Comparison of ENCODE assay signal across 21 cellular contexts in genomic region chr19:18712981-18713380, GRCh38. TPM values are rescaled to one million over a fixed set of nuclear protein-coding genes. Genes with fewer than 3 reads are reported as not detected.
DNase-seq lines count a peak whose midpoint lies in the region; TF ChIP-seq lines count a peak whose summit lies in the region.
"Had no signal": no experiment of that assay in that cellular context is flagged by ENCODE, and none has a peak within 500 bp of the region (broad histone marks: within the 10 kb centered on the region; RNA-seq: fewer than 3 reads in every experiment).

No MANE protein-coding gene starts in this region.

- TF ChIP-seq CTCF in fibroblast of villous mesenchyme (IDR thresholded peaks at IDR 0.05; ENCODE audit: insufficient read depth, low read depth, low read length) (no peak), mesothelial cell of epicardium (IDR thresholded peaks at IDR 0.05; ENCODE audit: unreplicated experiment) (no peak)

- no peak overlapping the region for H3K4me3 ChIP-seq in fibroblast of villous mesenchyme (ENCODE audit: low read depth, low read length)
- H3K4me3 ChIP-seq: dorsolateral prefrontal cortex, psoas muscle, SK-N-MC, skin epidermis had no signal

- peaks cover 7% of the 10 kb centered on the region for H3K4me1 Mint-ChIP-seq in mesothelial cell of epicardium
- H3K4me1 Mint-ChIP-seq in activated T-helper 1 cell treated with anti-CD3 and anti-CD28 coated beads, Interleukin-12 subunit alpha, Interleukin-12 subunit beta, Interleukin-2, Interleukin-4 antibody, amounts not matched to agents 30 ng/mL and 10 ng/mL and 1 ng/mL, durations not matched to agents 14 hours and 24 hours and 36 hours (ENCODE audit: low read depth), result no peaks in the 10 kb centered on the region
- no peaks in the 10 kb centered on the region for H3K4me1 Mint-ChIP-seq in activated T-helper 2 cell treated with anti-CD3 and anti-CD28 coated beads, Interferon-gamma antibody, Interleukin-2, Interleukin-4, amounts not matched to agents 10 μg/mL and 5 μg/mL and 100 μg/mL, durations not matched to agents 14 hours and 24 hours and 36 hours (ENCODE audit: low read depth)
- H3K4me1 Mint-ChIP-seq: activated CD4-positive, alpha-beta T cell treated with anti-CD3 and anti-CD28 coated beads, Interleukin-2, amount 10 ng/mL, durations not matched to agents 24 days and 14 days had no signal

- peak; percentile 52 for DNase-seq in ELF-1 (ENCODE audit: low read depth, low spot score)
- peak; percentile 25 for DNase-seq in NCI-H446 treated with DMSO at 0.1 percent for 48 hours (lab: John Stamatoyannopoulos, UW)
- DNase-seq in fibroblast of villous mesenchyme (ENCODE audit: low read depth), result peak; percentile 45
- DNase-seq in mesothelial cell of epicardium (ENCODE audit: low spot score in 2 of 2, unreplicated experiment in 2 of 2), result no peak
- DNase-seq in activated T-helper 1 cell treated with anti-CD3 and anti-CD28 coated beads, Interleukin-12 subunit alpha, Interleukin-12 subunit beta, Interleukin-2, Interleukin-4 antibody, amounts not matched to agents 30 ng/mL and 10 ng/mL and 1 ng/mL, durations not matched to agents 14 hours and 24 hours and 36 hours (ENCODE audit: low spot score), result no peak
- no peak for DNase-seq in NCI-H345 treated with DMSO at 0.1 percent for 48 hours (lab: John Stamatoyannopoulos, UW; ENCODE audit: unreplicated experiment)
- no peak for DNase-seq in activated T-helper 2 cell treated with anti-CD3 and anti-CD28 coated beads, Interferon-gamma antibody, Interleukin-2, Interleukin-4, amounts not matched to agents 10 μg/mL and 5 μg/mL and 100 μg/mL, durations not matched to agents 14 hours and 24 hours and 36 hours (ENCODE audit: low spot score)
- DNase-seq: activated CD4-positive, alpha-beta T cell treated with anti-CD3 and anti-CD28 coated beads, Interleukin-2, amount 10 ng/mL, durations not matched to agents 24 days and 14 days; anterior cingulate cortex; central memory CD4-positive, alpha-beta T cell; foreskin melanocyte; hippocampal formation; NCI-H1092 treated with DMSO at 0.1 percent for 48 hours; NCI-H1930; psoas muscle; RPMI8226; stimulated activated CD4-positive, alpha-beta T cell treated with anti-CD3 and anti-CD28 coated beads, Interleukin-2, amount 100 ng/mL, for 24 hours had no signal

- H3K4me3 Mint-ChIP-seq in mesothelial cell of epicardium, result no peak overlapping the region
- H3K4me3 Mint-ChIP-seq in activated T-helper 1 cell treated with anti-CD3 and anti-CD28 coated beads, Interleukin-12 subunit alpha, Interleukin-12 subunit beta, Interleukin-2, Interleukin-4 antibody, amounts not matched to agents 30 ng/mL and 10 ng/mL and 1 ng/mL, durations not matched to agents 14 hours and 24 hours and 36 hours, result no peak overlapping the region
- no peak overlapping the region for H3K4me3 Mint-ChIP-seq in activated T-helper 2 cell treated with anti-CD3 and anti-CD28 coated beads, Interferon-gamma antibody, Interleukin-2, Interleukin-4, amounts not matched to agents 10 μg/mL and 5 μg/mL and 100 μg/mL, durations not matched to agents 14 hours and 24 hours and 36 hours (ENCODE audit: low read depth)
- H3K4me3 Mint-ChIP-seq: activated CD4-positive, alpha-beta T cell treated with anti-CD3 and anti-CD28 coated beads, Interleukin-2, amount 10 ng/mL, durations not matched to agents 24 days and 14 days had no signal

- intact Hi-C loops in activated T-helper 1 cell treated with anti-CD3 and anti-CD28 coated beads, Interleukin-12 subunit alpha, Interleukin-12 subunit beta, Interleukin-2, Interleukin-4 antibody, amounts not matched to agents 30 ng/mL and 10 ng/mL and 1 ng/mL, durations not matched to agents 14 hours and 24 hours and 36 hours (cut with micrococcal nuclease), result no loop called here
- intact Hi-C loops in activated T-helper 2 cell treated with anti-CD3 and anti-CD28 coated beads, Interferon-gamma antibody, Interleukin-2, Interleukin-4, amounts not matched to agents 10 μg/mL and 5 μg/mL and 100 μg/mL, durations not matched to agents 14 hours and 24 hours and 36 hours (cut with micrococcal nuclease), result no loop called here

- no peaks in the 10 kb centered on the region for H3K27me3 Mint-ChIP-seq in mesothelial cell of epicardium (ENCODE audit: low read depth)
- H3K27me3 Mint-ChIP-seq in activated T-helper 1 cell treated with anti-CD3 and anti-CD28 coated beads, Interleukin-12 subunit alpha, Interleukin-12 subunit beta, Interleukin-2, Interleukin-4 antibody, amounts not matched to agents 30 ng/mL and 10 ng/mL and 1 ng/mL, durations not matched to agents 14 hours and 24 hours and 36 hours (ENCODE audit: insufficient read depth), result no peaks in the 10 kb centered on the region
- H3K27me3 Mint-ChIP-seq in activated T-helper 2 cell treated with anti-CD3 and anti-CD28 coated beads, Interferon-gamma antibody, Interleukin-2, Interleukin-4, amounts not matched to agents 10 μg/mL and 5 μg/mL and 100 μg/mL, durations not matched to agents 14 hours and 24 hours and 36 hours (ENCODE audit: low read depth), result no peaks in the 10 kb centered on the region
- H3K27me3 Mint-ChIP-seq: activated CD4-positive, alpha-beta T cell treated with anti-CD3 and anti-CD28 coated beads, Interleukin-2, amount 10 ng/mL, durations not matched to agents 24 days and 14 days had no signal

- peak overlapping the region; percentile 50 for H3K27ac Mint-ChIP-seq in mesothelial cell of epicardium
- H3K27ac Mint-ChIP-seq in activated T-helper 1 cell treated with anti-CD3 and anti-CD28 coated beads, Interleukin-12 subunit alpha, Interleukin-12 subunit beta, Interleukin-2, Interleukin-4 antibody, amounts not matched to agents 30 ng/mL and 10 ng/mL and 1 ng/mL, durations not matched to agents 14 hours and 24 hours and 36 hours, result no peak overlapping the region
- H3K27ac Mint-ChIP-seq in activated T-helper 2 cell treated with anti-CD3 and anti-CD28 coated beads, Interferon-gamma antibody, Interleukin-2, Interleukin-4, amounts not matched to agents 10 μg/mL and 5 μg/mL and 100 μg/mL, durations not matched to agents 14 hours and 24 hours and 36 hours, result no peak overlapping the region
- H3K27ac Mint-ChIP-seq: activated CD4-positive, alpha-beta T cell treated with anti-CD3 and anti-CD28 coated beads, Interleukin-2, amount 10 ng/mL, durations not matched to agents 24 days and 14 days; activated naive CD4-positive, alpha-beta T cell treated with anti-CD3 and anti-CD28 coated beads, Interleukin-2, amount 50 U/mL, for 72 hours had no signal

- H3K9me3 Mint-ChIP-seq in mesothelial cell of epicardium, result no peaks in the 10 kb centered on the region
- H3K9me3 Mint-ChIP-seq in activated T-helper 1 cell treated with anti-CD3 and anti-CD28 coated beads, Interleukin-12 subunit alpha, Interleukin-12 subunit beta, Interleukin-2, Interleukin-4 antibody, amounts not matched to agents 30 ng/mL and 10 ng/mL and 1 ng/mL, durations not matched to agents 14 hours and 24 hours and 36 hours, result no peaks in the 10 kb centered on the region
- no peaks in the 10 kb centered on the region for H3K9me3 Mint-ChIP-seq in activated T-helper 2 cell treated with anti-CD3 and anti-CD28 coated beads, Interferon-gamma antibody, Interleukin-2, Interleukin-4, amounts not matched to agents 10 μg/mL and 5 μg/mL and 100 μg/mL, durations not matched to agents 14 hours and 24 hours and 36 hours
- H3K9me3 Mint-ChIP-seq: activated CD4-positive, alpha-beta T cell treated with anti-CD3 and anti-CD28 coated beads, Interleukin-2, amount 10 ng/mL, durations not matched to agents 24 days and 14 days; activated naive CD4-positive, alpha-beta T cell treated with anti-CD3 and anti-CD28 coated beads, Interleukin-2, amount 50 U/mL, for 72 hours had no signal

- no peaks in the 10 kb centered on the region for H3K36me3 Mint-ChIP-seq in mesothelial cell of epicardium
- H3K36me3 Mint-ChIP-seq in activated T-helper 1 cell treated with anti-CD3 and anti-CD28 coated beads, Interleukin-12 subunit alpha, Interleukin-12 subunit beta, Interleukin-2, Interleukin-4 antibody, amounts not matched to agents 30 ng/mL and 10 ng/mL and 1 ng/mL, durations not matched to agents 14 hours and 24 hours and 36 hours (ENCODE audit: low read depth), result no peaks in the 10 kb centered on the region
- H3K36me3 Mint-ChIP-seq in activated T-helper 2 cell treated with anti-CD3 and anti-CD28 coated beads, Interferon-gamma antibody, Interleukin-2, Interleukin-4, amounts not matched to agents 10 μg/mL and 5 μg/mL and 100 μg/mL, durations not matched to agents 14 hours and 24 hours and 36 hours (ENCODE audit: low read depth), result no peaks in the 10 kb centered on the region
- H3K36me3 Mint-ChIP-seq: activated naive CD4-positive, alpha-beta T cell treated with anti-CD3 and anti-CD28 coated beads, Interleukin-2, amount 50 U/mL, for 72 hours had no signal

RNA-seq across cellular contexts. Expression of gene CRTC1, which starts 29.5 kb away (rescaled TPM):
- 2.2 and 2.3 TPM in 2 replicates for total RNA-seq in fibroblast of villous mesenchyme
- total RNA-seq in mesothelial cell of epicardium, result 29.5 to 31.9 TPM (median 29.5 TPM) in 3 replicates
- 6.1 and 7.6 TPM in 2 replicates for total RNA-seq in activated T-helper 1 cell treated with anti-CD3 and anti-CD28 coated beads, Interleukin-12 subunit alpha, Interleukin-12 subunit beta, Interleukin-2, Interleukin-4 antibody, amounts not matched to agents 30 ng/mL and 10 ng/mL and 1 ng/mL, durations not matched to agents 14 hours and 24 hours and 36 hours
- total RNA-seq in activated T-helper 2 cell treated with anti-CD3 and anti-CD28 coated beads, Interferon-gamma antibody, Interleukin-2, Interleukin-4, amounts not matched to agents 10 μg/mL and 5 μg/mL and 100 μg/mL, durations not matched to agents 14 hours and 24 hours and 36 hours, result 6.4 and 7.0 TPM in 2 replicates

Comparison
In these comparisons a context has a peak if more than half of its experiments do, and no peak if none do; other contexts are left out.
1. DNase-seq: peak in ELF-1 (single experiment), NCI-H446 treated with DMSO at 0.1 percent for 48 hours (single experiment) and fibroblast of villous mesenchyme (single experiment); none in mesothelial cell of epicardium (0 of 2), activated T-helper 1 cell treated with anti-CD3 and anti-CD28 coated beads, Interleukin-12 subunit alpha, Interleukin-12 subunit beta, Interleukin-2, Interleukin-4 antibody, amounts not matched to agents 30 ng/mL and 10 ng/mL and 1 ng/mL, durations not matched to agents 14 hours and 24 hours and 36 hours (single experiment), NCI-H345 treated with DMSO at 0.1 percent for 48 hours (single experiment) and activated T-helper 2 cell treated with anti-CD3 and anti-CD28 coated beads, Interferon-gamma antibody, Interleukin-2, Interleukin-4, amounts not matched to agents 10 μg/mL and 5 μg/mL and 100 μg/mL, durations not matched to agents 14 hours and 24 hours and 36 hours (single experiment).